Comparison of ENCODE assay signal across 19 cellular contexts in the genomic region with DNA sequence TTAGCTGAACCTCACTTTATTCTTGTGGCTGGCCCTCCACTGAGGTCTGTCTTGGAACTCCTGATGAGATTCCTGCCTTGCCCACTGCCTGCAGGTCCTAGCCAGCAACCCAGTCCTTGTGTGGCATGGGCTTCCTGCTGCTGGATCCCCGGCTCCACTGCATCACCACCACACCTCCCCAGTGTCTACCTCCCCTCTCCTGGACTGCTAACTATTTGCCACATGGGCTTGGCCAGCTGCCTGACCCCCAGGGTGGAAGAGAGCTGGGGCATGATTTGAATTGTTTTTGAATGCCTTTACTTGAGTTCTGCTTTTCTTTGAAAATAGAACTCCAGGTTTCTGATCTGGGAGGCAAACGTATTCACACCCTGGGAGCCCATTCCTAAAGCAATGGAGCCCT. TPM values are rescaled to one million over a fixed set of nuclear protein-coding genes. Genes with fewer than 3 reads are reported as not detected.
"Had no signal": no experiment of that assay in that cellular context is flagged by ENCODE, and none has a peak within 500 bp of the region (broad histone marks: within the 10 kb centered on the region; RNA-seq: fewer than 3 reads in every experiment).

No MANE protein-coding gene starts in this region.

- H3K4me1 Mint-ChIP-seq: activated naive CD8-positive, alpha-beta T cell treated with anti-CD3 and anti-CD28 coated beads for 36 hours had no signal

- H3K36me3 ChIP-seq: heart left ventricle, neutrophil had no signal

- H3K9me3 ChIP-seq: heart left ventricle, neutrophil, psoas muscle had no signal

- H3K4me3 Mint-ChIP-seq: activated naive CD8-positive, alpha-beta T cell treated with anti-CD3 and anti-CD28 coated beads for 36 hours had no signal

- H3K27ac Mint-ChIP-seq: activated naive CD8-positive, alpha-beta T cell treated with anti-CD3 and anti-CD28 coated beads for 36 hours had no signal

- FAIRE-seq: endothelial cell of umbilical vein had no signal

- H3K4me1 ChIP-seq: psoas muscle had no signal

- DNase-seq: activated CD4-positive, alpha-beta T cell treated with anti-CD3 and anti-CD28 coated beads, Interleukin-2, amount 50 U/mL, for 4 hours; activated gamma-delta T cell; activated naive CD8-positive, alpha-beta T cell treated with anti-CD3 and anti-CD28 coated beads for 36 hours; activated T-cell treated with anti-CD3 and anti-CD28 coated beads, Interleukin-2, amount 50 U/mL, for 48 hours; aorta; effector CD4-positive, alpha-beta T cell; foreskin melanocyte; heart left ventricle; islet precursor cell; left ventricle myocardium superior; psoas muscle; stimulated activated CD4-positive, alpha-beta T cell treated with anti-CD3 and anti-CD28 coated beads, Interleukin-2, amount 100 ng/mL, for 48 hours; stimulated activated naive CD4-positive, alpha-beta T cell treated with Interleukin-2 at 50 U/mL for 16 hours; T-helper 2 cell had no signal

- H3K4me3 ChIP-seq: coronary artery, heart left ventricle, psoas muscle had no signal

- H3K27ac ChIP-seq: coronary artery, heart left ventricle, neutrophil, psoas muscle had no signal

- H3K27me3 ChIP-seq: heart left ventricle, neutrophil had no signal

- H3K36me3 Mint-ChIP-seq: activated naive CD8-positive, alpha-beta T cell treated with anti-CD3 and anti-CD28 coated beads for 36 hours had no signal

RNA-seq across cellular contexts. Expression of a gene that starts 41.2 kb away (rescaled TPM):
- total RNA-seq: activated naive CD8-positive, alpha-beta T cell treated with anti-CD3 and anti-CD28 coated beads for 36 hours; cardiac septum; endothelial cell of umbilical vein; left ventricle myocardium superior; mesenteric fat pad had no signal
- polyA plus RNA-seq: aorta, endothelial cell of umbilical vein, heart left ventricle had no signal
